ENCODE assay signal across 8 cellular contexts in genomic region chr5:141560141-141560540, GRCh38. TPM values are rescaled to one million over a fixed set of nuclear protein-coding genes. Genes with fewer than 3 reads are reported as not detected.
DNase-seq lines count a peak whose midpoint lies in the region; ATAC-seq and TF ChIP-seq lines count a peak whose summit lies in the region.

No MANE protein-coding gene starts in this region.

- H3K27ac Mint-ChIP-seq in nephron: peak overlapping the region; percentile 97 to 100 (median 100)

- DNase-seq in COR-L47 (lab: John Stamatoyannopoulos, UW) (peak; percentile 62), NCI-H2171 treated with DMSO at 0.1 percent for 48 hours (lab: John Stamatoyannopoulos, UW) (peak; percentile 82), dorsolateral prefrontal cortex (peak in 1 of 10 donors; percentile 19), NCI-H526 treated with DMSO at 0.1 percent for 48 hours (lab: John Stamatoyannopoulos, UW) (no peak), COLO668 (lab: John Stamatoyannopoulos, UW; ENCODE audit: unreplicated experiment) (no peak)

- H3K4me1 Mint-ChIP-seq in nephron: peaks cover 50% of the 10 kb centered on the region

- H3K9me3 Mint-ChIP-seq in nephron: peaks cover 10% of the 10 kb centered on the region

- no peak for TF ChIP-seq CTCF in dorsolateral prefrontal cortex (IDR thresholded peaks at IDR 0.05 in 54 of 56, conservative IDR thresholded peaks at IDR 0.05 in 2 of 56; ENCODE audit: low read depth in 1 of 56, partially characterized antibody in 56 of 56)
- TF ChIP-seq CTCF in nephron (IDR thresholded peaks at IDR 0.05; ENCODE audit: unreplicated experiment in 3 of 3): no peak

- H3K4me3 ChIP-seq in dorsolateral prefrontal cortex: peak overlapping the region in 47 of 59 donors; percentile 8 to 57 (median 36)

- peaks cover 75% of the 10 kb centered on the region for H3K36me3 Mint-ChIP-seq in nephron (ENCODE audit: low read depth)

- intact Hi-C loops in dorsolateral prefrontal cortex (cut with DNase I): loop anchor here (2.0 to 10.0 kb wide), 7 partner anchors 45 to 478 kb away; partner anchors contain the start of genes TAF7 (in 2 of the 2), PCDHB12 (in 1 of the 2), PCDHB13 (in 1 of the 2) and PCDHB16 (in 1 of the 2)

- no peaks in the 10 kb centered on the region for H3K27me3 Mint-ChIP-seq in nephron (ENCODE audit: low read depth)

- H3K27me3 ChIP-seq in dorsolateral prefrontal cortex: no peaks in the 10 kb centered on the region

- ATAC-seq in HG03432 (IDR thresholded peaks at IDR 0.05; ENCODE audit: unreplicated experiment) (no peak), GM18873 (IDR thresholded peaks at IDR 0.05; ENCODE audit: low FRiP score, unreplicated experiment) (no peak)

- peak overlapping the region in 2 of 3 experiments; percentile 61 to 76 for H3K4me3 Mint-ChIP-seq in nephron

- peak overlapping the region; percentile 60 to 98 (median 93) for H3K27ac ChIP-seq in dorsolateral prefrontal cortex

RNA-seq across cellular contexts. Expression of gene DIAPH1, which starts 58.7 kb away (rescaled TPM):
- 10 to 100 TPM; 19.5 to 72.5 (median 48.1) TPM for total RNA-seq in dorsolateral prefrontal cortex

Comparison
In these comparisons a context has a peak if more than half of its experiments do, and no peak if none do; other contexts are left out.
1. DNase-seq: peak in COR-L47 (single experiment) and NCI-H2171 treated with DMSO at 0.1 percent for 48 hours (single experiment); none in NCI-H526 treated with DMSO at 0.1 percent for 48 hours (single experiment) and COLO668 (single experiment).